ENCODE assay signal across 8 cellular contexts in the genomic region with DNA sequence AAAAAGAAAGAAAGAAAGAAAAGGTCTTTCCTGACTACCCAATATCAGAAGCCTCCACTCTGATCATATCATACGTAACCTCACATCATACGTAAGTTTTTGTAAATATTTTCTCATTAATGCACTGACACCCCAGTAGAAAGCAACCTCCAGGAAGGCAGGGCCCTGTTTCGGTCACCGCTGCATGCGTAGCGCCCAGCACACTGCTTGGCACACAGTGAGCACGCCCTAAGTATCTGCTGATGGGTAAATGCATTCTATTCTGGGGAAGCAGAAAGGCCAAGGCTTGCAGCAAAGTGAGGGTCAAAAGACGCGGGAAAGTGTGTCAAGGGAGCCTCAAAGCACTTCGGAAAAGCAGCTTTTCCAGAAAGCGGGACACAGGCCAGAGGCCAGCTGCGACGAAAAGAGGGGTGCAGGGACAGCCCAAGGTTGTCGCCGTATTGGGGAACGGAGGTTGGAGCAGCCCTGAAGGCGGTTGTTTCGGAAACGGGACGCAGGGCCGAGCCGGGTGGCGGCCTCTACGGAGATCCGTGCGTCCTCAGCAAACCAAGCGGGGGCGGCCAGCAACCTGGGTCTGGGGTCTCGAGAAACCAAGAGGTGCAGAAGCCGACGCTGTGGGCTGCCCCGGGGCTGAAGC. TPM values are rescaled to one million over a fixed set of nuclear protein-coding genes. Genes with fewer than 3 reads are reported as not detected.
DNase-seq lines count a peak whose midpoint lies in the region; ATAC-seq, FAIRE-seq and TF ChIP-seq lines count a peak whose summit lies in the region.

No MANE protein-coding gene starts in this region.

- H3K27me3 Mint-ChIP-seq in astrocyte (ENCODE audit: low read depth, unreplicated experiment) = no peaks in the 10 kb centered on the region

- peak overlapping the region; percentile 100 for H3K27ac Mint-ChIP-seq in astrocyte (ENCODE audit: unreplicated experiment)

- TF ChIP-seq CTCF in DND-41 (IDR thresholded peaks at IDR 0.05; ENCODE audit: borderline replicate concordance, extremely low read depth, low read length, poor library complexity, severe bottlenecking) (no peak), astrocyte (IDR thresholded peaks at IDR 0.05; ENCODE audit: insufficient read depth, low read depth, low read length) (no peak), lower leg skin (IDR thresholded peaks at IDR 0.05) (no peak), upper lobe of left lung (IDR thresholded peaks at IDR 0.05) (no peak)

- H3K4me1 Mint-ChIP-seq in astrocyte (ENCODE audit: low read depth, unreplicated experiment) = peaks cover 5% of the 10 kb centered on the region

- 4 to 6% methylated on average over 32 of the region's 32 CpGs for WGBS in lower leg skin, 2 donors
- 8 to 14% methylated on average over 19 to 32 of the region's 32 CpGs for WGBS in upper lobe of left lung, 2 donors

- H3K36me3 Mint-ChIP-seq in astrocyte (ENCODE audit: low read depth, unreplicated experiment) = peaks cover 16% of the 10 kb centered on the region

- no peaks in the 10 kb centered on the region for H3K9me3 Mint-ChIP-seq in astrocyte (ENCODE audit: unreplicated experiment)

- H3K9me3 ChIP-seq in DND-41 (ENCODE audit: insufficient read depth, low read length, severe bottlenecking) (no peaks in the 10 kb centered on the region), astrocyte (ENCODE audit: insufficient read depth, low read depth, low read length) (no peaks in the 10 kb centered on the region), upper lobe of left lung (no peaks in the 10 kb centered on the region)

- no peak for FAIRE-seq in astrocyte (lab: Jason Lieb, UNC)

- ATAC-seq in DND-41 (ENCODE audit: insufficient read depth, low read depth) (no peak), HG03196 (IDR thresholded peaks at IDR 0.05; ENCODE audit: unreplicated experiment) (peak; percentile 3), upper lobe of left lung (ENCODE audit: low FRiP score in 2 of 2) (peak; percentile 2), HG03571 (IDR thresholded peaks at IDR 0.05; ENCODE audit: unreplicated experiment) (no peak)

- TF ChIP-seq EP300 in upper lobe of left lung (IDR thresholded peaks at IDR 0.05) = no peak

- H3K4me2 ChIP-seq in DND-41 (ENCODE audit: insufficient read depth, low read length) (peak overlapping the region; percentile 90), astrocyte (ENCODE audit: low read length) (peak overlapping the region; percentile 95)

- peak overlapping the region; percentile 97 for H3K27ac ChIP-seq in DND-41 (ENCODE audit: low read length)
- H3K27ac ChIP-seq in astrocyte (ENCODE audit: low read depth, low read length) = peak overlapping the region; percentile 99
- peak overlapping the region; percentile 89 to 97 (median 90) for H3K27ac ChIP-seq in upper lobe of left lung

- peaks cover 36% of the 10 kb centered on the region for H3K36me3 ChIP-seq in DND-41 (ENCODE audit: insufficient read depth, low read length)
- H3K36me3 ChIP-seq in astrocyte (ENCODE audit: insufficient read depth, low read length) = peaks cover 8% of the 10 kb centered on the region
- H3K36me3 ChIP-seq in upper lobe of left lung = peaks cover 7 to 35% (median 29%) of the 10 kb centered on the region in 4 donors

- H2AFZ ChIP-seq in DND-41 (ENCODE audit: low read depth, low read length) (peak overlapping the region; percentile 96), astrocyte (ENCODE audit: low read depth, low read length) (peak overlapping the region; percentile 99)

- DNase-seq in DND-41 (no peak), astrocyte (ENCODE audit: low read depth) (no peak), lower leg skin (ENCODE audit: low spot score in 2 of 2) (no peak), upper lobe of left lung (peak in 1 of 2 donors; percentile 87), activated gamma-delta T cell (lab: John Stamatoyannopoulos, UW) (no peak)
- DNase-seq in central memory CD4-positive, alpha-beta T cell = no peak

- H3K27me3 ChIP-seq in DND-41 (ENCODE audit: insufficient read depth, low read length, poor library complexity) (no peaks in the 10 kb centered on the region), astrocyte (ENCODE audit: insufficient read depth, low read length) (no peaks in the 10 kb centered on the region), upper lobe of left lung (no peaks in the 10 kb centered on the region)

- intact Hi-C loops in lower leg skin (cut with DNase I; ENCODE audit: low total_unique reads) = no loop called here

- H3K4me3 Mint-ChIP-seq in astrocyte (ENCODE audit: unreplicated experiment) = peak overlapping the region; percentile 97

- H3K4me1 ChIP-seq in DND-41 (ENCODE audit: insufficient read depth, low read length) (peaks cover 41% of the 10 kb centered on the region), astrocyte (ENCODE audit: insufficient read depth, low read length) (peaks cover 14% of the 10 kb centered on the region), upper lobe of left lung (peaks cover 26 to 45% (median 27%) of the 10 kb centered on the region in 4 donors)

- H4K20me1 ChIP-seq in DND-41 (ENCODE audit: insufficient read depth, low read length) (peaks cover 20% of the 10 kb centered on the region), astrocyte (ENCODE audit: insufficient read depth, low read length) (peaks cover 31% of the 10 kb centered on the region)

- H3K4me3 ChIP-seq in DND-41 (ENCODE audit: low read depth in 1 of 2, low read length in 2 of 2) = peak overlapping the region; percentile 61 to 85
- H3K4me3 ChIP-seq in astrocyte (ENCODE audit: insufficient read depth, low read depth, low read length) = peak overlapping the region; percentile 87
- H3K4me3 ChIP-seq in lower leg skin (ENCODE audit: low read depth, poor library complexity, severe bottlenecking) = peak overlapping the region; percentile 100
- H3K4me3 ChIP-seq in upper lobe of left lung = peak overlapping the region; percentile 65 to 100 (median 88)

- H3K9ac ChIP-seq in DND-41 (ENCODE audit: low read depth, low read length) (peak overlapping the region; percentile 90), astrocyte (ENCODE audit: low read length) (peak overlapping the region; percentile 98)

- peaks cover 78% of the 10 kb centered on the region for H3K79me2 ChIP-seq in DND-41 (ENCODE audit: insufficient read depth, low read length)
- peaks cover 89% of the 10 kb centered on the region for H3K79me2 ChIP-seq in astrocyte (ENCODE audit: insufficient read depth, low read length)

- TF ChIP-seq POLR2A in lower leg skin (IDR thresholded peaks at IDR 0.05) (no peak), upper lobe of left lung (IDR thresholded peaks at IDR 0.05) (no peak)

RNA-seq across cellular contexts. Expression of a gene that starts 0.5 kb away (rescaled TPM):
- total RNA-seq in astrocyte = 48.5 and 59.1 TPM in 2 replicates
- total RNA-seq in lower leg skin = 10 to 100 TPM; 16.1 to 40.2 (median 39.0) TPM
- 10 to 100 TPM; 22.6 to 62.9 (median 42.6) TPM for total RNA-seq in upper lobe of left lung

RNA-seq across cellular contexts. Expression of a gene that starts 0.8 kb away (rescaled TPM):
- total RNA-seq in astrocyte (36.8 and 37.0 TPM in 2 replicates), lower leg skin (100 to 1,000 TPM in 1 of 4 donors, 10 to 100 TPM in 3; 57.5 to 100 (median 69.8) TPM), upper lobe of left lung (100 to 1,000 TPM in 2 of 6 donors, 10 to 100 TPM in 4; 42.3 to 166 (median 64.2) TPM)

RNA-seq across cellular contexts. Expression of a gene that starts 46.7 kb away (rescaled TPM):
- total RNA-seq in astrocyte (4.4 and 5.0 TPM in 2 replicates), lower leg skin (under 1 TPM in 1 of 4 donors, not detected in 3; 0.20 TPM), upper lobe of left lung (1 to 10 TPM in 1 of 6 donors, under 1 TPM in 2, not detected in 3; 0.30 to 1.0 (median 0.46) TPM)

Comparison
In these comparisons a context has a peak if more than half of its experiments do, and no peak if none do; other contexts are left out.
1. ATAC-seq: peak in HG03196 (single experiment) and upper lobe of left lung (2 of 2); none in DND-41 (single experiment) and HG03571 (single experiment).
2. Peak in every context shown above with its lines, with median percentiles within 50 percentile points of each other: H3K27ac ChIP-seq and H3K4me3 ChIP-seq.